1 cellular context compared by ENCODE assay signal in genomic region chr20:48203252-48203651, GRCh38.
TF ChIP-seq lines count a peak whose summit lies in the region.

No MANE protein-coding gene starts in this region.

TF ChIP-seq in HepG2, 621 proteins besides CTCF, POLR2A, EP300 and RAD21 (continued from another document):
- TF ChIP-seq, protein P1, sequence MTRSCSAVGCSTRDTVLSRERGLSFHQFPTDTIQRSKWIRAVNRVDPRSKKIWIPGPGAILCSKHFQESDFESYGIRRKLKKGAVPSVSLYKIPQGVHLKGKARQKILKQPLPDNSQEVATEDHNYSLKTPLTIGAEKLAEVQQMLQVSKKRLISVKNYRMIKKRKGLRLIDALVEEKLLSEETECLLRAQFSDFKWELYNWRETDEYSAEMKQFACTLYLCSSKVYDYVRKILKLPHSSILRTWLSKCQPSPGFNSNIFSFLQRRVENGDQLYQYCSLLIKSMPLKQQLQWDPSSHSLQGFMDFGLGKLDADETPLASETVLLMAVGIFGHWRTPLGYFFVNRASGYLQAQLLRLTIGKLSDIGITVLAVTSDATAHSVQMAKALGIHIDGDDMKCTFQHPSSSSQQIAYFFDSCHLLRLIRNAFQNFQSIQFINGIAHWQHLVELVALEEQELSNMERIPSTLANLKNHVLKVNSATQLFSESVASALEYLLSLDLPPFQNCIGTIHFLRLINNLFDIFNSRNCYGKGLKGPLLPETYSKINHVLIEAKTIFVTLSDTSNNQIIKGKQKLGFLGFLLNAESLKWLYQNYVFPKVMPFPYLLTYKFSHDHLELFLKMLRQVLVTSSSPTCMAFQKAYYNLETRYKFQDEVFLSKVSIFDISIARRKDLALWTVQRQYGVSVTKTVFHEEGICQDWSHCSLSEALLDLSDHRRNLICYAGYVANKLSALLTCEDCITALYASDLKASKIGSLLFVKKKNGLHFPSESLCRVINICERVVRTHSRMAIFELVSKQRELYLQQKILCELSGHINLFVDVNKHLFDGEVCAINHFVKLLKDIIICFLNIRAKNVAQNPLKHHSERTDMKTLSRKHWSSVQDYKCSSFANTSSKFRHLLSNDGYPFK (CRISPR knock-in tag; IDR thresholded peaks at IDR 0.05; ENCODE audit: borderline replicate concordance): no peak
